ENCODE assay signal across 10 cellular contexts in genomic region chr1:111594128-111594693, GRCh38. TPM values are rescaled to one million over a fixed set of nuclear protein-coding genes. Genes with fewer than 3 reads are reported as not detected.
DNase-seq lines count a peak whose midpoint lies in the region; ATAC-seq, FAIRE-seq and TF ChIP-seq lines count a peak whose summit lies in the region.
"Had no signal": no experiment of that assay in that cellular context is flagged by ENCODE, and none has a peak within 500 bp of the region (broad histone marks: within the 10 kb centered on the region; RNA-seq: fewer than 3 reads in every experiment).

No MANE protein-coding gene starts in this region.

- no peak for ATAC-seq in K562
- no peak for ATAC-seq in esophagus mucosa

- no peak overlapping the region for H3K4me3 ChIP-seq in BLaER1
- H3K4me3 ChIP-seq in K562 = no peak overlapping the region

- no peaks in the 10 kb centered on the region for H3K9me3 Mint-ChIP-seq in IgD-negative memory B cell
- no peaks in the 10 kb centered on the region for H3K9me3 Mint-ChIP-seq in osteocyte (ENCODE audit: unreplicated experiment)

- H3K27me3 ChIP-seq in BLaER1 = no peaks in the 10 kb centered on the region
- H3K27me3 ChIP-seq in K562 (ENCODE audit: control insufficient read depth in 2 of 2, insufficient read depth in 2 of 2, low read length in 2 of 2) = no peaks in the 10 kb centered on the region

- no peak for TF ChIP-seq EP300 in K562 (IDR thresholded peaks at IDR 0.05; ENCODE audit: low read length)

- H3K4me3 Mint-ChIP-seq in IgD-negative memory B cell = peak overlapping the region; percentile 37 to 90 (median 62)
- no peak overlapping the region for H3K4me3 Mint-ChIP-seq in osteocyte (ENCODE audit: unreplicated experiment)

- no peaks in the 10 kb centered on the region for H3K79me2 ChIP-seq in K562 (ENCODE audit: control insufficient read depth, insufficient read depth, low read length)

- no peaks in the 10 kb centered on the region for H3K9me1 ChIP-seq in K562 (ENCODE audit: control insufficient read depth, insufficient read depth, low read length)

- in situ Hi-C loops in K562 (cut with MboI) = no loop called here

- H3K9me3 ChIP-seq in BLaER1 (peaks cover 7% of the 10 kb centered on the region), K562 (replicated peaks; ENCODE audit: control insufficient read depth, insufficient read depth, low read depth, low read length) (no peaks in the 10 kb centered on the region)

- no peak for TF ChIP-seq CTCF in K562 (IDR thresholded peaks at IDR 0.05 in 2 of 3, conservative IDR thresholded peaks at IDR 0.05 in 1 of 3; ENCODE audit: insufficient read depth in 2 of 3, low read depth in 1 of 3, low read length in 3 of 3)
- TF ChIP-seq CTCF in osteocyte (IDR thresholded peaks at IDR 0.05) = no peak

- TF ChIP-seq POLR2A in K562 (conservative IDR thresholded peaks at IDR 0.05) = no peak

- no peak for TF ChIP-seq RAD21 in K562 (CRISPR knock-in tag; conservative IDR thresholded peaks at IDR 0.05 in 1 of 2, IDR thresholded peaks at IDR 0.05 in 1 of 2)

- H3K9ac ChIP-seq in BLaER1 (no peak overlapping the region), K562 (ENCODE audit: insufficient read depth in 1 of 2, low read depth in 2 of 2, low read length in 2 of 2) (no peak overlapping the region)

- DNase-seq in K562 (ENCODE audit: extremely low read depth in 1 of 4, low spot score in 3 of 4) = no peak
- DNase-seq in osteocyte (ENCODE audit: extremely low spot score, unreplicated experiment) = no peak
- no peak for DNase-seq in GM19238 (ENCODE audit: insufficient read length, low spot score)
- no peak for DNase-seq in NK-92 (lab: John Stamatoyannopoulos, UW; ENCODE audit: unreplicated experiment)
- no peak for DNase-seq in stimulated activated CD4-positive, alpha-beta T cell treated with anti-CD3 and anti-CD28 coated beads, Interleukin-15, amount 100 ng/mL, for 24 hours
- DNase-seq: COR-L47, small intestine had no signal

- H3K27ac Mint-ChIP-seq in IgD-negative memory B cell (peak overlapping the region; percentile 76 to 91 (median 79)), osteocyte (ENCODE audit: unreplicated experiment) (peak overlapping the region; percentile 23)

- peak overlapping the region; percentile 94 for H2AFZ ChIP-seq in K562 (ENCODE audit: low read depth, low read length)

- no peak overlapping the region for H3K27ac ChIP-seq in BLaER1
- peak overlapping the region; percentile 69; the same call in 2 of the 3 replicates for H3K27ac ChIP-seq in K562 (ENCODE audit: extremely low read depth, low read depth, low read length)

- 37% methylated on average over 5 of the region's 6 CpGs for WGBS in K562 (ENCODE audit: insufficient coverage, low coverage, missing lambda C conversion rate)

- CTCF ChIA-PET in K562 (lab: Yijun Ruan, JAX; ENCODE audit: low intra/inter-chr PET ratio) = no interaction called here

- H3K4me2 ChIP-seq in BLaER1 (peak overlapping the region; percentile 72), K562 (ENCODE audit: insufficient read depth, low read length) (no peak overlapping the region)

- H4K20me1 ChIP-seq in BLaER1 (no peaks in the 10 kb centered on the region), K562 (replicated peaks; ENCODE audit: control insufficient read depth, insufficient read depth, low read length) (no peaks in the 10 kb centered on the region)

- no peaks in the 10 kb centered on the region for H3K36me3 Mint-ChIP-seq in IgD-negative memory B cell
- no peaks in the 10 kb centered on the region for H3K36me3 Mint-ChIP-seq in osteocyte (ENCODE audit: unreplicated experiment)

- peaks cover 55 to 65% (median 57%) of the 10 kb centered on the region in 3 donors for H3K4me1 Mint-ChIP-seq in IgD-negative memory B cell
- peaks cover 17% of the 10 kb centered on the region for H3K4me1 Mint-ChIP-seq in osteocyte (ENCODE audit: unreplicated experiment)

- intact Hi-C loops in K562 (cut with micrococcal nuclease) = loop anchor here (5.0 kb wide), 1 partner anchor 58 kb away; no protein-coding TSS in a partner anchor

- POLR2A ChIA-PET in K562 (lab: Yijun Ruan, JAX) = interaction anchor here (2.0 kb wide), 1 partner anchor 17 kb away, joined by 7 read pairs; no protein-coding TSS in a partner anchor

- H3K27me3 Mint-ChIP-seq in IgD-negative memory B cell (no peaks in the 10 kb centered on the region), osteocyte (ENCODE audit: unreplicated experiment) (peaks cover 15% of the 10 kb centered on the region)

- no peak for FAIRE-seq in K562 (lab: Jason Lieb, UNC)
- FAIRE-seq: small intestine had no signal

- H3K36me3 ChIP-seq in BLaER1 (no peaks in the 10 kb centered on the region), K562 (ENCODE audit: control insufficient read depth, insufficient read depth, low read length) (no peaks in the 10 kb centered on the region)

- BruUV-seq in K562 (replicated peaks; lab: Mats Ljungman, UMichigan) = no TSS peak

- peaks cover 23% of the 10 kb centered on the region for H3K4me1 ChIP-seq in BLaER1
- H3K4me1 ChIP-seq in K562 (replicated peaks in 1 of 2; ENCODE audit: control insufficient read depth in 2 of 2, insufficient read depth in 2 of 2, low read length in 2 of 2) = peaks cover 14 to 30% of the 10 kb centered on the region in 2 experiments

TF ChIP-seq in K562, 482 proteins besides CTCF, POLR2A, EP300 and RAD21 (continues in another document):
- TF ChIP-seq ZNF445 (CRISPR knock-in tag; IDR thresholded peaks at IDR 0.05; ENCODE audit: low read depth) (no peak), CEBPZ (IDR thresholded peaks at IDR 0.05; ENCODE audit: borderline replicate concordance, low read depth, low read length) (no peak), CAMTA2 (CRISPR knock-in tag; conservative IDR thresholded peaks at IDR 0.05) (no peak), FOXK1 (CRISPR knock-in tag; IDR thresholded peaks at IDR 0.05; ENCODE audit: borderline replicate concordance) (no peak), EZH2 (IDR thresholded peaks at IDR 0.05; ENCODE audit: borderline replicate concordance, low read depth, low read length) (no peak), ATF1 (CRISPR knock-in tag; IDR thresholded peaks at IDR 0.05) (no peak), ATF1 (tag; IDR thresholded peaks at IDR 0.05) (no peak), RBFOX2 (IDR thresholded peaks at IDR 0.05; ENCODE audit: low read depth, low read length) (no peak), ARHGAP35 (IDR thresholded peaks at IDR 0.05; ENCODE audit: partially characterized antibody) (peak; percentile 42), ESRRA (IDR thresholded peaks at IDR 0.05; ENCODE audit: borderline replicate concordance, low read depth) (no peak), ZBTB9 (CRISPR knock-in tag; IDR thresholded peaks at IDR 0.05) (no peak)

RNA-seq across cellular contexts. Expression of gene RAP1A, which starts 25.4 kb away (rescaled TPM):
- polyA plus RNA-seq in IgD-negative memory B cell (44.9 TPM), K562 (2011; rRNA removed) (49.0 and 77.3 TPM in 2 replicates), K562 (2014; fragmentation: Illumina TruSeq; extraction: Trizol) (68.8 and 86.2 TPM in 2 replicates), K562 (2014; fragmentation: Nextera tagmentation; extraction: Ambion mirVana) (10 to 100 TPM; 21.3 to 28.9 TPM), K562 (2014; rRNA removed) (45.9 and 48.2 TPM in 2 replicates)
- total RNA-seq in K562 (2011; cell fraction: chromatin; rRNA removed; ENCODE audit: low replicate concordance) = 4.2 and 14.3 TPM in 2 replicates
- 2.2 and 3.4 TPM in 2 replicates for total RNA-seq in K562 (2011; cell fraction: nucleolus; rRNA removed)
- total RNA-seq in K562 (2011; cell fraction: nucleoplasm; rRNA removed) = 7.9 and 18.7 TPM in 2 replicates
- total RNA-seq in K562 (2014; rRNA removed) (13.4 and 19.0 TPM in 2 replicates), K562 (2014; rRNA removed; fragmentation: Illumina TruSeq; extraction: Trizol) (32.5 and 40.1 TPM in 2 replicates), K562 (2015; rRNA removed; fragmentation: Illumina TruSeq; extraction: Trizol) (19.4 and 24.5 TPM in 2 replicates), K562 (2021) (57.6 and 60.7 TPM in 2 replicates), osteocyte (48.3 and 51.0 TPM in 2 replicates), esophagus mucosa (36.0 TPM)
- polyA plus RNA-seq in K562 (2011; cell fraction: cytosol; rRNA removed) = 11.3 and 24.6 TPM in 2 replicates
- 6.6 and 11.5 TPM in 2 replicates for polyA plus RNA-seq in K562 (2011; cell fraction: nucleus; rRNA removed)
- polyA plus RNA-seq in K562 (2012) = 68.6 and 95.0 TPM in 2 replicates
- polyA minus RNA-seq in K562 (2011; rRNA and poly(A)+ RNA removed) = 49.7 and 52.8 TPM in 2 replicates
- polyA minus RNA-seq in K562 (2011; cell fraction: cytosol; rRNA and poly(A)+ RNA removed) = 20.3 and 24.0 TPM in 2 replicates
- 4.7 and 9.1 TPM in 2 replicates for polyA minus RNA-seq in K562 (2011; cell fraction: nucleus; rRNA and poly(A)+ RNA removed)
